Comparison of ENCODE assay signal across 16 cellular contexts in the genomic region with DNA sequence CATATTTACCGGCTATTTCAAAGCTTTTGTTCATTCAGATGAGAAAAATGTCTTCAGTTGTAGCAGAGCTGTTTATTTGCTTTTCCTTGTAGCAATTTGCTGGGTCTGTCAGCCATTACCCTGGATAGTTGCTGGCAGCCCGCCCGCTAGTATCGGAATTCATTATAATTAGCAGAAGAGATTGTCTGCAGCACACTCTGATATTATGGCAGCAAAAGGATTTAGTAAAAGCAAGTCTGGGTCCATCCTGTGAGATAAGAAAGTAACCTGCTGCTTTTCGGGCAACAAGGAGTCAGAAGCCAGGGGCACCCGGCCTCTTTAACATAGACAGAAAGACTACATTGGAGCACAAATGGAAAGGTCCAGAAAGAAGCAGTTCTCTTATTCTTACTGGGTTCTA. TPM values are rescaled to one million over a fixed set of nuclear protein-coding genes. Genes with fewer than 3 reads are reported as not detected.
A peak's percentile ranks its signal among the peaks of the same experiment; 100 is the strongest.
DNase-seq lines count a peak whose midpoint lies in the region; ATAC-seq and TF ChIP-seq lines count a peak whose summit lies in the region.
"Had no signal": no experiment of that assay in that cellular context is flagged by ENCODE, and none has a peak within 500 bp of the region (broad histone marks: within the 10 kb centered on the region; RNA-seq: fewer than 3 reads in every experiment).

No MANE protein-coding gene starts in this region.

- TF ChIP-seq CTCF in BE2C (IDR thresholded peaks at IDR 0.05; ENCODE audit: low read depth, low read length) (no peak), testis (IDR thresholded peaks at IDR 0.05) (no peak)

- H3K9me3 ChIP-seq in BE2C (no peaks in the 10 kb centered on the region), testis (no peaks in the 10 kb centered on the region)
- H3K9me3 ChIP-seq: BLaER1 treated with 17β-estradiol and CSF1 and Interleukin-3, amounts not matched to agents 10 nM and 100 nM had no signal

- H3K36me3 ChIP-seq in BE2C, result peaks cover 35% of the 10 kb centered on the region
- H3K36me3 ChIP-seq in testis (ENCODE audit: low read depth, missing control alignments), result no peaks in the 10 kb centered on the region

- H3K4me3 ChIP-seq in BE2C (ENCODE audit: low read depth, low read length) (no peak overlapping the region), testis (no peak overlapping the region)
- H3K4me3 ChIP-seq: BLaER1 treated with 17β-estradiol and CSF1 and Interleukin-3, amounts not matched to agents 10 nM and 100 nM had no signal

- H3K27ac ChIP-seq in testis, result no peak overlapping the region
- H3K27ac ChIP-seq: BLaER1 treated with 17β-estradiol and CSF1 and Interleukin-3, amounts not matched to agents 10 nM and 100 nM had no signal

- H3K27me3 ChIP-seq in BE2C (no peaks in the 10 kb centered on the region), testis (no peaks in the 10 kb centered on the region)
- H3K27me3 ChIP-seq: BLaER1 treated with 17β-estradiol and CSF1 and Interleukin-3, amounts not matched to agents 10 nM and 100 nM had no signal

- intact Hi-C loops in testis (cut with DNase I; ENCODE audit: low total_unique reads), result no loop called here

- WGBS in testis, 2 donors, result 55 to 73% methylated on average over 6 of the region's 6 CpGs

- peak; percentile 2 for DNase-seq in NCI-H1105 (lab: John Stamatoyannopoulos, UW)
- DNase-seq in NCI-H1105 treated with DMSO at 0.1 percent for 48 hours (lab: John Stamatoyannopoulos, UW), result no peak
- DNase-seq in BE2C, result peak; percentile 76
- DNase-seq in NCI-H69 (lab: John Stamatoyannopoulos, UW), result peak; percentile 23
- DNase-seq in testis, result no peak
- DNase-seq: 8988T; AML-193; Calu3; CD4-positive, CD25-positive, alpha-beta regulatory T cell; DND-41; GDM1; GOT3; H9 had no signal

- ATAC-seq in SK-N-SH treated with all-trans-retinoic acid at 6 μM for 48 hours (peak; percentile 82), HG02763 (IDR thresholded peaks at IDR 0.05; ENCODE audit: unreplicated experiment) (no peak)

- no peaks in the 10 kb centered on the region for H3K4me1 ChIP-seq in BE2C
- no peaks in the 10 kb centered on the region for H3K4me1 ChIP-seq in testis

- no peak for TF ChIP-seq POLR2A in testis (IDR thresholded peaks at IDR 0.05)

TF ChIP-seq in SK-N-SH treated with all-trans-retinoic acid at 6 μM for 48 hours, 23 proteins besides CTCF, POLR2A, EP300 and RAD21:
- TF ChIP-seq ZNF565 (CRISPR knock-in tag; conservative IDR thresholded peaks at IDR 0.05; ENCODE audit: low read depth) (no peak), OSR1 (CRISPR knock-in tag; IDR thresholded peaks at IDR 0.05) (no peak), BACH2 (CRISPR knock-in tag; IDR thresholded peaks at IDR 0.05; ENCODE audit: borderline replicate concordance) (no peak), ZNF70 (CRISPR knock-in tag; IDR thresholded peaks at IDR 0.05) (no peak), ISL1 (CRISPR knock-in tag; IDR thresholded peaks at IDR 0.05) (peak; percentile 47), ZC3H10 (CRISPR knock-in tag; IDR thresholded peaks at IDR 0.05) (no peak), TCF4 (CRISPR knock-in tag; IDR thresholded peaks at IDR 0.05; ENCODE audit: borderline replicate concordance) (peak; percentile 85), GLIS3 (CRISPR knock-in tag; IDR thresholded peaks at IDR 0.05) (no peak), RARB (CRISPR knock-in tag; IDR thresholded peaks at IDR 0.05) (no peak), TOX (CRISPR knock-in tag; IDR thresholded peaks at IDR 0.05; ENCODE audit: borderline replicate concordance) (no peak), SNAI2 (CRISPR knock-in tag; IDR thresholded peaks at IDR 0.05) (no peak), ZFP3 (CRISPR knock-in tag; IDR thresholded peaks at IDR 0.05) (no peak)
- TF ChIP-seq, protein P1, sequence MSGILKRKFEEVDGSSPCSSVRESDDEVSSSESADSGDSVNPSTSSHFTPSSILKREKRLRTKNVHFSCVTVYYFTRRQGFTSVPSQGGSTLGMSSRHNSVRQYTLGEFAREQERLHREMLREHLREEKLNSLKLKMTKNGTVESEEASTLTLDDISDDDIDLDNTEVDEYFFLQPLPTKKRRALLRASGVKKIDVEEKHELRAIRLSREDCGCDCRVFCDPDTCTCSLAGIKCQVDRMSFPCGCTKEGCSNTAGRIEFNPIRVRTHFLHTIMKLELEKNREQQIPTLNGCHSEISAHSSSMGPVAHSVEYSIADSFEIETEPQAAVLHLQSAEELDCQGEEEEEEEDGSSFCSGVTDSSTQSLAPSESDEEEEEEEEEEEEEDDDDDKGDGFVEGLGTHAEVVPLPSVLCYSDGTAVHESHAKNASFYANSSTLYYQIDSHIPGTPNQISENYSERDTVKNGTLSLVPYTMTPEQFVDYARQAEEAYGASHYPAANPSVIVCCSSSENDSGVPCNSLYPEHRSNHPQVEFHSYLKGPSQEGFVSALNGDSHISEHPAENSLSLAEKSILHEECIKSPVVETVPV (CRISPR knock-in tag; IDR thresholded peaks at IDR 0.05), result no peak
- TF ChIP-seq, protein P2, sequence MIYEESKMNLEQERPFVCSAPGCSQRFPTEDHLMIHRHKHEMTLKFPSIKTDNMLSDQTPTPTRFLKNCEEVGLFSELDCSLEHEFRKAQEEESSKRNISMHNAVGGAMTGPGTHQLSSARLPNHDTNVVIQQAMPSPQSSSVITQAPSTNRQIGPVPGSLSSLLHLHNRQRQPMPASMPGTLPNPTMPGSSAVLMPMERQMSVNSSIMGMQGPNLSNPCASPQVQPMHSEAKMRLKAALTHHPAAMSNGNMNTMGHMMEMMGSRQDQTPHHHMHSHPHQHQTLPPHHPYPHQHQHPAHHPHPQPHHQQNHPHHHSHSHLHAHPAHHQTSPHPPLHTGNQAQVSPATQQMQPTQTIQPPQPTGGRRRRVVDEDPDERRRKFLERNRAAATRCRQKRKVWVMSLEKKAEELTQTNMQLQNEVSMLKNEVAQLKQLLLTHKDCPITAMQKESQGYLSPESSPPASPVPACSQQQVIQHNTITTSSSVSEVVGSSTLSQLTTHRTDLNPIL (CRISPR knock-in tag; IDR thresholded peaks at IDR 0.05; ENCODE audit: low read depth), result no peak
- TF ChIP-seq, protein P3, sequence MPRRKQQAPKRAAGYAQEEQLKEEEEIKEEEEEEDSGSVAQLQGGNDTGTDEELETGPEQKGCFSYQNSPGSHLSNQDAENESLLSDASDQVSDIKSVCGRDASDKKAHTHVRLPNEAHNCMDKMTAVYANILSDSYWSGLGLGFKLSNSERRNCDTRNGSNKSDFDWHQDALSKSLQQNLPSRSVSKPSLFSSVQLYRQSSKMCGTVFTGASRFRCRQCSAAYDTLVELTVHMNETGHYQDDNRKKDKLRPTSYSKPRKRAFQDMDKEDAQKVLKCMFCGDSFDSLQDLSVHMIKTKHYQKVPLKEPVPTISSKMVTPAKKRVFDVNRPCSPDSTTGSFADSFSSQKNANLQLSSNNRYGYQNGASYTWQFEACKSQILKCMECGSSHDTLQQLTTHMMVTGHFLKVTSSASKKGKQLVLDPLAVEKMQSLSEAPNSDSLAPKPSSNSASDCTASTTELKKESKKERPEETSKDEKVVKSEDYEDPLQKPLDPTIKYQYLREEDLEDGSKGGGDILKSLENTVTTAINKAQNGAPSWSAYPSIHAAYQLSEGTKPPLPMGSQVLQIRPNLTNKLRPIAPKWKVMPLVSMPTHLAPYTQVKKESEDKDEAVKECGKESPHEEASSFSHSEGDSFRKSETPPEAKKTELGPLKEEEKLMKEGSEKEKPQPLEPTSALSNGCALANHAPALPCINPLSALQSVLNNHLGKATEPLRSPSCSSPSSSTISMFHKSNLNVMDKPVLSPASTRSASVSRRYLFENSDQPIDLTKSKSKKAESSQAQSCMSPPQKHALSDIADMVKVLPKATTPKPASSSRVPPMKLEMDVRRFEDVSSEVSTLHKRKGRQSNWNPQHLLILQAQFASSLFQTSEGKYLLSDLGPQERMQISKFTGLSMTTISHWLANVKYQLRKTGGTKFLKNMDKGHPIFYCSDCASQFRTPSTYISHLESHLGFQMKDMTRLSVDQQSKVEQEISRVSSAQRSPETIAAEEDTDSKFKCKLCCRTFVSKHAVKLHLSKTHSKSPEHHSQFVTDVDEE (CRISPR knock-in tag; IDR thresholded peaks at IDR 0.05), result peak; percentile 67; the same call in 1 of the 2 replicates

RNA-seq across cellular contexts. Expression of a gene that starts 6.1 kb away (rescaled TPM):
- 9.1 TPM for polyA plus RNA-seq in BE2C (2012; ENCODE audit: insufficient read depth, insufficient read length, low read depth)
- total RNA-seq in testis, result 1 to 10 TPM; 5.2 to 7.1 TPM
- polyA plus RNA-seq in testis (ENCODE audit: insufficient read depth, low read depth, low replicate concordance), result 9.3 TPM

RNA-seq across cellular contexts. Expression of a gene that starts 53.1 kb away (rescaled TPM):
- 38.8 TPM for polyA plus RNA-seq in BE2C (2012; ENCODE audit: insufficient read depth, insufficient read length, low read depth)
- total RNA-seq in testis, result 10 to 100 TPM; 63.4 to 76.1 TPM
- polyA plus RNA-seq in testis (ENCODE audit: insufficient read depth, low read depth, low replicate concordance), result 40.3 TPM

Comparison
In these comparisons a context has a peak if more than half of its experiments do, and no peak if none do; other contexts are left out.
1. DNase-seq: peak in NCI-H1105 (single experiment), BE2C (single experiment) and NCI-H69 (single experiment); none in NCI-H1105 treated with DMSO at 0.1 percent for 48 hours (single experiment) and testis (single experiment).